ENCODE assay signal across 9 cellular contexts in genomic region chr20:9024596-9024995, GRCh38. TPM values are rescaled to one million over a fixed set of nuclear protein-coding genes. Genes with fewer than 3 reads are reported as not detected.
"Had no signal": no experiment of that assay in that cellular context is flagged by ENCODE, and none has a peak within 500 bp of the region (broad histone marks: within the 10 kb centered on the region; RNA-seq: fewer than 3 reads in every experiment).

No MANE protein-coding gene starts in this region.

- ATAC-seq: GM23338, HCT116 had no signal

- DNase-seq: H9, HFFc6, KG1 had no signal

- H3K4me3 ChIP-seq: GM23338 had no signal

- FAIRE-seq: H1, H54, HTR-8/SVneo had no signal

- H3K4me2 ChIP-seq: GM23338 had no signal

RNA-seq across cellular contexts. Expression of gene PLCB4, which starts 44.3 kb away (rescaled TPM):
- polyA plus RNA-seq: IgD-negative memory B cell had no signal
